9 cellular contexts compared by ENCODE assay signal in the genomic region with DNA sequence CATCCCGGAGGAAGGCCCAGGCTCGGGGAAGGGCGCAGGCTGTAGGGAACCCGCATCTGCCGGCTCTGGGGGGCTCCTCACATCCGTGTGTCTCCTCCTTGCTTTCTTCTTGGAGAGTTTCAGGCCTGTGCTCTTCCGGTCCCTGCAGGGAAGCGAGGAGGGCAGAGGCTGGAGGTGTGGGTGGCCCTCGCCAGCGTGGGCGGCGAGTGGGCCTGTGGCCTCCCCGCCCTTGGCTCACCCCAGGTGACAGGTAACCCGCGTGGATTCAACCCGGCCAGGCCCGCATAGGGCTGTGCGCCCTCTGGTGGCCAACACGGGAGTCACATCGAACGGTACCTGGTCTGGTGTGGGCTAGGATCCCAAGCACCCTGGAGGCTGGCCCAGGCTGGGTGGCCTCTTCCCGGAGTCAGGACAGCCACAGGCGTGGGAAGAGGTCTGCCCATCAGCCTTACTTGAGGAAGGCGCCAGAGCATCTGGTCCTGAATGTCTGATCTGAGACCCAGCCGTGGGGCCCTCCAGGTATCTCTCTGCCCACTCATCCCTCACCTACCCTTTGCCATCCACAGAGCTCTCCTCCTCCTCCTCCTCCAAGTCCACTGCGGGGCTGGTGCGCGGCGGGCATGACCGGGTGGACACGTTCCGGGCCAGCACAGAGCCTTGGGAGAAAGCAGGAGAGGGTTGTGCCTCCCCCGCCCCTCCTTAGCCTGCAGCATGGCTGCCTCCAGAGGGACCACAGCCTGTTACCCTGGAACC. TPM values are rescaled to one million over a fixed set of nuclear protein-coding genes. Genes with fewer than 3 reads are reported as not detected.
A peak's percentile ranks its signal among the peaks of the same experiment; 100 is the strongest.
DNase-seq lines count a peak whose midpoint lies in the region; ATAC-seq, FAIRE-seq and TF ChIP-seq lines count a peak whose summit lies in the region.
"Had no signal": no experiment of that assay in that cellular context is flagged by ENCODE, and none has a peak within 500 bp of the region (broad histone marks: within the 10 kb centered on the region; RNA-seq: fewer than 3 reads in every experiment).

No MANE protein-coding gene starts in this region.

- H3K4me3 ChIP-seq in cardiac muscle cell: no peak overlapping the region

- H3K27ac ChIP-seq in cardiac muscle cell: no peak overlapping the region

- FAIRE-seq in D721Med (lab: Jason Lieb, UNC): no peak

- H3K27me3 ChIP-seq in cardiac muscle cell: no peaks in the 10 kb centered on the region

- DNase-seq in D721Med (ENCODE audit: insufficient read length, low spot score) (peak; percentile 65), SK-MEL-5 (ENCODE audit: low read depth, low spot score) (peak; percentile 49), cardiac muscle cell (ENCODE audit: low read depth in 1 of 2, low spot score in 1 of 2) (peak in 1 of 2 donors; percentile 66), sciatic nerve (ENCODE audit: low spot score) (peak; percentile 76), MV-4-11 (lab: John Stamatoyannopoulos, UW) (no peak), HCEC 1CT (no peak)
- peak; percentile 74 for DNase-seq in activated gamma-delta T cell treated with anti-CD3 and anti-CD28 coated beads, Interleukin-2, amount 50 U/mL, for 16 hours (ENCODE audit: low read depth)

- no peaks in the 10 kb centered on the region for H3K9me3 ChIP-seq in cardiac muscle cell (ENCODE audit: low read depth)

- H3K4me1 ChIP-seq in cardiac muscle cell (ENCODE audit: low read depth): no peaks in the 10 kb centered on the region

- ATAC-seq in HG02588 (IDR thresholded peaks at IDR 0.05; ENCODE audit: unreplicated experiment) (peak; percentile 53), sciatic nerve (peak; percentile 69)

- TF ChIP-seq CTCF in D721Med (IDR thresholded peaks at IDR 0.05; ENCODE audit: insufficient read depth, missing control alignments): peak; percentile 68
- peak; percentile 91 for TF ChIP-seq CTCF in cardiac muscle cell (IDR thresholded peaks at IDR 0.05; ENCODE audit: low read depth, low read length)

- in situ Hi-C loops in SK-MEL-5 (cut with HindIII; ENCODE audit: low pct_unique_long_range_greater_than_20kb, low sequenced_read_pairs): no loop called here

- intact Hi-C loops in sciatic nerve (cut with DNase I): loop anchor here (2.0 kb wide), 1 partner anchor 53 kb away; no protein-coding TSS in a partner anchor

- no peaks in the 10 kb centered on the region for H3K36me3 ChIP-seq in cardiac muscle cell

RNA-seq across cellular contexts. Expression of gene TNFRSF25, which starts 9.6 kb away (rescaled TPM):
- 0.96 and 1.2 TPM in 2 replicates for total RNA-seq in SK-MEL-5 (2014; rRNA removed; shearing (Covaris generic))
- 0.73 and 0.93 TPM in 2 replicates for polyA plus RNA-seq in SK-MEL-5 (2015; cell fraction: cytosol; rRNA removed)
- 22.6 and 55.1 TPM in 2 replicates for polyA plus RNA-seq in SK-MEL-5 (2015; cell fraction: nucleus; rRNA removed)
- total RNA-seq in cardiac muscle cell: 24.4 and 31.4 TPM in 2 replicates
- 11.3 and 11.8 TPM in 2 replicates for polyA plus RNA-seq in cardiac muscle cell
- 52.0 TPM for total RNA-seq in sciatic nerve

RNA-seq across cellular contexts. Expression of gene PLEKHG5, which starts 15.9 kb away (rescaled TPM):
- 1.7 and 2.7 TPM in 2 replicates for total RNA-seq in SK-MEL-5 (2014; rRNA removed; shearing (Covaris generic))
- polyA plus RNA-seq in SK-MEL-5 (2015; cell fraction: cytosol; rRNA removed): 2.6 TPM in 2 replicates
- polyA plus RNA-seq in SK-MEL-5 (2015; cell fraction: nucleus; rRNA removed): 11.4 and 15.0 TPM in 2 replicates
- total RNA-seq in cardiac muscle cell: 21.8 and 34.8 TPM in 2 replicates
- polyA plus RNA-seq in cardiac muscle cell: 9.6 and 18.7 TPM in 2 replicates
- 77.7 TPM for total RNA-seq in sciatic nerve

RNA-seq across cellular contexts. Expression of gene ESPN, which starts 51.0 kb away (rescaled TPM):
- total RNA-seq in SK-MEL-5 (2014; rRNA removed; shearing (Covaris generic)): 0.40 and 0.96 TPM in 2 replicates
- polyA plus RNA-seq in SK-MEL-5 (2015; cell fraction: cytosol; rRNA removed): 0.24 and 3.5 TPM in 2 replicates
- 0.65 and 0.84 TPM in 2 replicates for polyA plus RNA-seq in SK-MEL-5 (2015; cell fraction: nucleus; rRNA removed)
- total RNA-seq in cardiac muscle cell: 9.7 and 18.1 TPM in 2 replicates
- 8.0 and 9.7 TPM in 2 replicates for polyA plus RNA-seq in cardiac muscle cell
- 14.4 TPM for total RNA-seq in sciatic nerve
- total RNA-seq: LHCN-M2 had no signal

RNA-seq across cellular contexts. Expression of gene HES2, which starts 55.8 kb away (rescaled TPM):
- 1.1 and 2.4 TPM in 2 replicates for total RNA-seq in SK-MEL-5 (2014; rRNA removed; shearing (Covaris generic))
- polyA plus RNA-seq in SK-MEL-5 (2015; cell fraction: cytosol; rRNA removed): 0.11 and 1.3 TPM in 2 replicates
- 0.19 and 2.1 TPM in 2 replicates for polyA plus RNA-seq in SK-MEL-5 (2015; cell fraction: nucleus; rRNA removed)
- not detected in 2 replicates for total RNA-seq in cardiac muscle cell
- 0.09 TPM in 1 of 2 replicates, not detected in the other for polyA plus RNA-seq in cardiac muscle cell
- not detected for total RNA-seq in sciatic nerve
- total RNA-seq: LHCN-M2 had no signal

Comparison
In these comparisons a context has a peak if more than half of its experiments do, and no peak if none do; other contexts are left out.
1. DNase-seq: peak in D721Med (single experiment), SK-MEL-5 (single experiment), activated gamma-delta T cell treated with anti-CD3 and anti-CD28 coated beads, Interleukin-2, amount 50 U/mL, for 16 hours (single experiment) and sciatic nerve (single experiment); none in MV-4-11 (single experiment) and HCEC 1CT (single experiment).
2. RNA of gene TNFRSF25, which starts 9.6 kb away (total RNA-seq): 52.0 TPM in sciatic nerve (single experiment) and 24.4 to 31.4 TPM in cardiac muscle cell; 0.96 to 1.2 TPM in SK-MEL-5; every median in the first group is over 10 times any median in the second.